Comparison of ENCODE assay signal across 14 cellular contexts in the genomic region with DNA sequence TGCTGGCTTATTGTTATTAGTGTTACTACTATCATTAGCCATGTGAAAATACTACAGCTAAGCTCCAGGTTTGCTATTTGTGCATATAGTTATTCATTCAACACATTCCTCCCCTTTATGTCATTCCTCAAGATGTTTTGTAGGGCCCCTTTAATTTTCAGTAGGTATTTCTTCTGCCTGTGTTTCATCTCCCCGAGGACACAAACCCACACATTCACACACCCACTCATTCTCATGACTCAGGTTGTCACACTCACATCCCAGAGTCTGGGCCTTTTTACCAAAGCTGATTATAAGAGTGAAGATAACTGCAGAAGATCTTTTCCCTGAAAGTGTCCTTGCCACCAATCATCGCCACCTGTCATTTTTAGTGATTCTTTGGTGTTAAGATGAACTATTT.
DNase-seq lines count a peak whose midpoint lies in the region; ATAC-seq, FAIRE-seq and TF ChIP-seq lines count a peak whose summit lies in the region.
"Had no signal": no experiment of that assay in that cellular context is flagged by ENCODE, and none has a peak within 500 bp of the region (broad histone marks: within the 10 kb centered on the region; RNA-seq: fewer than 3 reads in every experiment).

No MANE protein-coding gene starts in this region.

- H3K27me3 ChIP-seq in breast epithelium = no peaks in the 10 kb centered on the region
- H3K27me3 ChIP-seq: tibial artery had no signal

- no peaks in the 10 kb centered on the region for H3K9me3 ChIP-seq in breast epithelium
- H3K9me3 ChIP-seq: tibial artery had no signal

- TF ChIP-seq CTCF in MCF 10A (IDR thresholded peaks at IDR 0.05; ENCODE audit: unreplicated experiment) (no peak), breast epithelium (IDR thresholded peaks at IDR 0.05) (no peak)

- TF ChIP-seq POLR2A in breast epithelium (IDR thresholded peaks at IDR 0.05) = no peak
- TF ChIP-seq POLR2A in erythroblast (IDR thresholded peaks at IDR 0.05; ENCODE audit: low read length) = no peak

- no peak for FAIRE-seq in urothelium cell line (lab: Jason Lieb, UNC)
- FAIRE-seq: A204.1 had no signal

- in situ Hi-C loops in G401 (cut with HindIII; ENCODE audit: low sequenced_read_pairs) = no loop called here

- no peak overlapping the region for H3K27ac Mint-ChIP-seq in MCF 10A (ENCODE audit: low read depth, unreplicated experiment)
- H3K27ac Mint-ChIP-seq in activated T-helper 1 cell treated with anti-CD3 and anti-CD28 coated beads, Interleukin-12 subunit alpha, Interleukin-12 subunit beta, Interleukin-2, Interleukin-4 antibody, amounts not matched to agents 30 ng/mL and 10 ng/mL and 1 ng/mL, durations not matched to agents 14 hours and 24 hours and 36 hours = no peak overlapping the region
- H3K27ac Mint-ChIP-seq: activated T-helper 2 cell treated with anti-CD3 and anti-CD28 coated beads, Interferon-gamma antibody, Interleukin-2, Interleukin-4, amounts not matched to agents 10 μg/mL and 5 μg/mL and 100 μg/mL, durations not matched to agents 14 hours and 24 hours and 36 hours; T-helper 17 cell had no signal

- no peaks in the 10 kb centered on the region for H3K36me3 Mint-ChIP-seq in MCF 10A (ENCODE audit: insufficient read depth, unreplicated experiment)
- H3K36me3 Mint-ChIP-seq in activated T-helper 1 cell treated with anti-CD3 and anti-CD28 coated beads, Interleukin-12 subunit alpha, Interleukin-12 subunit beta, Interleukin-2, Interleukin-4 antibody, amounts not matched to agents 30 ng/mL and 10 ng/mL and 1 ng/mL, durations not matched to agents 14 hours and 24 hours and 36 hours (ENCODE audit: low read depth) = no peaks in the 10 kb centered on the region

- DNase-seq in MCF 10A (ENCODE audit: unreplicated experiment) (peak; percentile 30), breast epithelium (ENCODE audit: low spot score in 2 of 2) (no peak), erythroblast (lab: John Stamatoyannopoulos, UW) (peak; percentile 22 to 39), urothelium cell line (ENCODE audit: low spot score) (peak; percentile 24), G401 (ENCODE audit: low spot score) (no peak)
- DNase-seq in activated T-helper 1 cell treated with anti-CD3 and anti-CD28 coated beads, Interleukin-12 subunit alpha, Interleukin-12 subunit beta, Interleukin-2, Interleukin-4 antibody, amounts not matched to agents 30 ng/mL and 10 ng/mL and 1 ng/mL, durations not matched to agents 14 hours and 24 hours and 36 hours (ENCODE audit: low spot score) = no peak
- DNase-seq: NCI-H2029 treated with DMSO at 0.1 percent for 48 hours, NCI-H774, T-helper 17 cell, tibial artery had no signal

- POLR2A ChIA-PET in MCF 10A (lab: Yijun Ruan, JAX) = interaction anchor here (0.6 to 2.3 kb wide), 7 partner anchors 9 to 157 kb away, joined by 3 to 10 read pairs (median 3); a partner anchor contains a TSS

- intact Hi-C loops in MCF 10A (cut with micrococcal nuclease) = no loop called here
- intact Hi-C loops in breast epithelium (cut with DNase I; ENCODE audit: low total_unique reads) = no loop called here
- intact Hi-C loops in activated T-helper 1 cell treated with anti-CD3 and anti-CD28 coated beads, Interleukin-12 subunit alpha, Interleukin-12 subunit beta, Interleukin-2, Interleukin-4 antibody, amounts not matched to agents 30 ng/mL and 10 ng/mL and 1 ng/mL, durations not matched to agents 14 hours and 24 hours and 36 hours (cut with micrococcal nuclease) = no loop called here

- no peak overlapping the region for H3K27ac ChIP-seq in breast epithelium
- H3K27ac ChIP-seq: tibial artery had no signal

- no peaks in the 10 kb centered on the region for H3K9me3 Mint-ChIP-seq in MCF 10A (ENCODE audit: unreplicated experiment)
- H3K9me3 Mint-ChIP-seq in activated T-helper 1 cell treated with anti-CD3 and anti-CD28 coated beads, Interleukin-12 subunit alpha, Interleukin-12 subunit beta, Interleukin-2, Interleukin-4 antibody, amounts not matched to agents 30 ng/mL and 10 ng/mL and 1 ng/mL, durations not matched to agents 14 hours and 24 hours and 36 hours = no peaks in the 10 kb centered on the region

- no peaks in the 10 kb centered on the region for H3K4me1 ChIP-seq in breast epithelium
- H3K4me1 ChIP-seq: tibial artery had no signal

- H3K4me3 ChIP-seq in breast epithelium = no peak overlapping the region
- H3K4me3 ChIP-seq: tibial artery had no signal

- H3K27me3 Mint-ChIP-seq in MCF 10A (ENCODE audit: insufficient read depth, unreplicated experiment) = no peaks in the 10 kb centered on the region
- no peaks in the 10 kb centered on the region for H3K27me3 Mint-ChIP-seq in activated T-helper 1 cell treated with anti-CD3 and anti-CD28 coated beads, Interleukin-12 subunit alpha, Interleukin-12 subunit beta, Interleukin-2, Interleukin-4 antibody, amounts not matched to agents 30 ng/mL and 10 ng/mL and 1 ng/mL, durations not matched to agents 14 hours and 24 hours and 36 hours (ENCODE audit: insufficient read depth)
- H3K27me3 Mint-ChIP-seq: T-helper 17 cell had no signal

- H3K4me1 Mint-ChIP-seq in MCF 10A (ENCODE audit: insufficient read depth, unreplicated experiment) = peaks cover 14% of the 10 kb centered on the region
- peaks cover 5% of the 10 kb centered on the region for H3K4me1 Mint-ChIP-seq in activated T-helper 1 cell treated with anti-CD3 and anti-CD28 coated beads, Interleukin-12 subunit alpha, Interleukin-12 subunit beta, Interleukin-2, Interleukin-4 antibody, amounts not matched to agents 30 ng/mL and 10 ng/mL and 1 ng/mL, durations not matched to agents 14 hours and 24 hours and 36 hours (ENCODE audit: low read depth)
- H3K4me1 Mint-ChIP-seq: T-helper 17 cell had no signal

- H3K4me3 Mint-ChIP-seq in MCF 10A (ENCODE audit: unreplicated experiment) = no peak overlapping the region
- H3K4me3 Mint-ChIP-seq in activated T-helper 1 cell treated with anti-CD3 and anti-CD28 coated beads, Interleukin-12 subunit alpha, Interleukin-12 subunit beta, Interleukin-2, Interleukin-4 antibody, amounts not matched to agents 30 ng/mL and 10 ng/mL and 1 ng/mL, durations not matched to agents 14 hours and 24 hours and 36 hours = no peak overlapping the region
- H3K4me3 Mint-ChIP-seq: T-helper 17 cell had no signal

- CTCF ChIA-PET in MCF 10A (lab: Yijun Ruan, JAX) = interaction anchor here (0.6 to 1.0 kb wide), 2 partner anchors 15 to 522 kb away, joined by 3 to 6 read pairs; no protein-coding TSS in a partner anchor

- BruUV-seq in MCF 10A (replicated peaks; lab: Mats Ljungman, UMichigan) = no TSS peak

- H3K36me3 ChIP-seq in breast epithelium = no peaks in the 10 kb centered on the region
- H3K36me3 ChIP-seq: tibial artery had no signal

- ATAC-seq in HG03039 (IDR thresholded peaks at IDR 0.05; ENCODE audit: unreplicated experiment) = peak; percentile 44
- ATAC-seq in HG03521 (IDR thresholded peaks at IDR 0.05; ENCODE audit: unreplicated experiment) = no peak
- ATAC-seq: T-helper 17 cell had no signal

Comparison
In these comparisons a context has a peak if more than half of its experiments do, and no peak if none do; other contexts are left out.
1. DNase-seq: peak in MCF 10A (single experiment), erythroblast (2 of 2) and urothelium cell line (single experiment); none in breast epithelium (0 of 2), G401 (single experiment) and activated T-helper 1 cell treated with anti-CD3 and anti-CD28 coated beads, Interleukin-12 subunit alpha, Interleukin-12 subunit beta, Interleukin-2, Interleukin-4 antibody, amounts not matched to agents 30 ng/mL and 10 ng/mL and 1 ng/mL, durations not matched to agents 14 hours and 24 hours and 36 hours (single experiment).